In the genomic region with DNA sequence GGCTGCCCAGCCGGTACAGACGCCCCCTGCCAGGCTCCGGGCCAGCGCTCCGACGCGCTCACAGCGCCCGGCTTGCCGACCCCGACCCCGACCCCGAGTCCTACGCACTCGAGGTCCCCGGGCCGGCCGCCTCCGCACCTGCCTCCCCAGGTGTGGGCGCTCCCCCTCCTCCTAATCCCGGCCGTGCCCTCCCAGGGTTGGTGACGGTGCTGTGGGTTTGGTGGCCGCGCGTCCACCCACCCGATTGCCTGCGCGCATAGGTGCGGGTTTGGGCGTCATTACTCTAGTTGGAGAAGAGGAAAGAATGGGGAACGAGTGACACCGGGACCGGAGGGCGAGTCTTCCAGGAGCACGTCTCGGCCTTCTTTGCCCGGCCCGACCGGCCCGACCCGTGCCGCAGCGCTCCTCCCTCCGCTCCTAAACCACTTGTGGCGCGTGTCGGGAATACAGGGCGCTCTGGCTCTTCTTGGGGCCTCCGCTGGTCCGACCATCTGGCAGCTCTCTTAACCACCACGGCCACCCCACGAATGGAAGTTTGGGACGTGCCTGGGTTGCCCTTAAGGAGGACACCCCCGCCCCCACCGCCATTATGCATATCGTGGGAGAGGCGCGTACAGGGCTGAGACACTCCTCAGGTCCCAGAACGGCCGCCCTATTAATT, we compare ENCODE assay signal across 8 cellular contexts. TPM values are rescaled to one million over a fixed set of nuclear protein-coding genes. Genes with fewer than 3 reads are reported as not detected.
DNase-seq lines count a peak whose midpoint lies in the region; ATAC-seq, FAIRE-seq and TF ChIP-seq lines count a peak whose summit lies in the region.

No MANE protein-coding gene starts in this region.

- H3K36me3 ChIP-seq in kidney (ENCODE audit: control insufficient read depth in 1 of 2, insufficient read depth in 2 of 2, low read length in 2 of 2), result no peaks in the 10 kb centered on the region

- H3K27me3 Mint-ChIP-seq in MCF 10A (ENCODE audit: insufficient read depth, unreplicated experiment), result no peaks in the 10 kb centered on the region
- peaks cover 52% of the 10 kb centered on the region for H3K27me3 Mint-ChIP-seq in stimulated activated memory B cell treated with anti-CD40 and anti-IgM and Interleukin-4, amounts not matched to agents 10 μg/mL and 1 μg/mL and 100 μg/mL, for 72 hours

- H3K9me3 ChIP-seq in kidney (ENCODE audit: control insufficient read depth in 1 of 2, low read length in 2 of 2), result no peaks in the 10 kb centered on the region

- intact Hi-C loops in MCF 10A (cut with micrococcal nuclease) (loop anchor here (1.0 to 2.0 kb wide), 5 partner anchors 95 to 231 kb away; no protein-coding TSS in a partner anchor), kidney (cut with DNase I) (no loop called here)

- H3K4me3 ChIP-seq in AG09309 (ENCODE audit: control insufficient read depth, low read depth, low read length) (peak overlapping the region; percentile 41), kidney (ENCODE audit: low read length in 2 of 2) (peak overlapping the region; percentile 62 to 87)

- no peaks in the 10 kb centered on the region for H3K4me1 ChIP-seq in kidney (ENCODE audit: control insufficient read depth in 1 of 2, insufficient read depth in 1 of 2, low read depth in 1 of 2, low read length in 2 of 2)

- no TSS peak for BruUV-seq in MCF 10A (replicated peaks; lab: Mats Ljungman, UMichigan)

- peak overlapping the region in 1 of 2 donors; percentile 84 for H3K9ac ChIP-seq in kidney (ENCODE audit: low read length in 2 of 2)

- no peak for DNase-seq in AG09309 (ENCODE audit: low read depth)
- peak; percentile 68 for DNase-seq in MCF 10A (ENCODE audit: unreplicated experiment)
- peak; percentile 85 for DNase-seq in kidney
- no peak for DNase-seq in activated CD4-positive, CD25-positive, alpha-beta regulatory T cell (lab: John Stamatoyannopoulos, UW)
- DNase-seq in activated naive CD4-positive, alpha-beta T cell treated with anti-CD3 and anti-CD28 coated beads, Interleukin-2, amount 50 U/mL, for 72 hours (ENCODE audit: low spot score in 2 of 2), result no peak

- peak overlapping the region; percentile 84 for H3K27ac Mint-ChIP-seq in MCF 10A (ENCODE audit: low read depth, unreplicated experiment)
- H3K27ac Mint-ChIP-seq in stimulated activated memory B cell treated with anti-CD40 and anti-IgM and Interleukin-4, amounts not matched to agents 10 μg/mL and 1 μg/mL and 100 μg/mL, for 72 hours, result peak overlapping the region; percentile 80
- no peak overlapping the region for H3K27ac Mint-ChIP-seq in activated naive CD4-positive, alpha-beta T cell treated with anti-CD3 and anti-CD28 coated beads, Interleukin-2, amount 50 U/mL, for 72 hours

- CTCF ChIA-PET in MCF 10A (lab: Yijun Ruan, JAX), result interaction anchor here (0.6 to 1.7 kb wide), 6 partner anchors 64 to 408 kb away, joined by 3 to 6 read pairs (median 3); no protein-coding TSS in a partner anchor

- no peak for FAIRE-seq in kidney (lab: Jason Lieb, UNC)

- H3K27ac ChIP-seq in kidney (ENCODE audit: low read depth in 2 of 2, low read length in 2 of 2), result peak overlapping the region; percentile 91 to 95

- no peaks in the 10 kb centered on the region for H3K9me3 Mint-ChIP-seq in MCF 10A (ENCODE audit: unreplicated experiment)
- no peaks in the 10 kb centered on the region for H3K9me3 Mint-ChIP-seq in stimulated activated memory B cell treated with anti-CD40 and anti-IgM and Interleukin-4, amounts not matched to agents 10 μg/mL and 1 μg/mL and 100 μg/mL, for 72 hours
- H3K9me3 Mint-ChIP-seq in activated naive CD4-positive, alpha-beta T cell treated with anti-CD3 and anti-CD28 coated beads, Interleukin-2, amount 50 U/mL, for 72 hours, result peaks cover 0 to 4% of the 10 kb centered on the region in 2 donors

- POLR2A ChIA-PET in MCF 10A (lab: Yijun Ruan, JAX), result interaction anchor here (0.6 to 1.7 kb wide), 11 partner anchors 10 to 579 kb away, joined by 3 to 6 read pairs (median 3); partner anchors contain the start of genes NKIRAS1 and RPL15

- peaks cover 9% of the 10 kb centered on the region for H3K4me1 Mint-ChIP-seq in MCF 10A (ENCODE audit: insufficient read depth, unreplicated experiment)
- H3K4me1 Mint-ChIP-seq in stimulated activated memory B cell treated with anti-CD40 and anti-IgM and Interleukin-4, amounts not matched to agents 10 μg/mL and 1 μg/mL and 100 μg/mL, for 72 hours, result peaks cover 24% of the 10 kb centered on the region

- H3K36me3 Mint-ChIP-seq in MCF 10A (ENCODE audit: insufficient read depth, unreplicated experiment), result no peaks in the 10 kb centered on the region
- no peaks in the 10 kb centered on the region for H3K36me3 Mint-ChIP-seq in stimulated activated memory B cell treated with anti-CD40 and anti-IgM and Interleukin-4, amounts not matched to agents 10 μg/mL and 1 μg/mL and 100 μg/mL, for 72 hours
- no peaks in the 10 kb centered on the region for H3K36me3 Mint-ChIP-seq in activated naive CD4-positive, alpha-beta T cell treated with anti-CD3 and anti-CD28 coated beads, Interleukin-2, amount 50 U/mL, for 72 hours

- peak overlapping the region; percentile 94 for H3K4me3 Mint-ChIP-seq in MCF 10A (ENCODE audit: unreplicated experiment)
- H3K4me3 Mint-ChIP-seq in stimulated activated memory B cell treated with anti-CD40 and anti-IgM and Interleukin-4, amounts not matched to agents 10 μg/mL and 1 μg/mL and 100 μg/mL, for 72 hours, result peak overlapping the region; percentile 86

- ATAC-seq in HG02943 (IDR thresholded peaks at IDR 0.05; ENCODE audit: low read depth, unreplicated experiment), result peak; percentile 5
- ATAC-seq in stimulated activated memory B cell treated with anti-CD40 and anti-IgM and Interleukin-4, amounts not matched to agents 10 μg/mL and 1 μg/mL and 100 μg/mL, for 72 hours, result no peak
- no peak for ATAC-seq in HG03432 (IDR thresholded peaks at IDR 0.05; ENCODE audit: unreplicated experiment)
- no peak for ATAC-seq in activated naive CD4-positive, alpha-beta T cell treated with anti-CD3 and anti-CD28 coated beads, Interleukin-2, amount 50 U/mL, for 72 hours

- TF ChIP-seq CTCF in AG09309 (IDR thresholded peaks at IDR 0.05; ENCODE audit: control insufficient read depth, insufficient read depth, low read depth, low read length, missing control alignments) (no peak), MCF 10A (IDR thresholded peaks at IDR 0.05; ENCODE audit: unreplicated experiment) (no peak), kidney (IDR thresholded peaks at IDR 0.05; ENCODE audit: borderline replicate concordance, extremely low read depth, insufficient read depth) (no peak)

RNA-seq across cellular contexts. Expression of gene THRB, which starts 0.8 kb away (rescaled TPM):
- total RNA-seq in MCF 10A (2022), result 3.8 and 4.2 TPM in 2 replicates
- total RNA-seq in kidney, result 17.2 TPM
- 4.5 TPM for polyA plus RNA-seq in kidney (ENCODE audit: insufficient read depth, low read depth, low replicate concordance)
- total RNA-seq in activated naive CD4-positive, alpha-beta T cell treated with anti-CD3 and anti-CD28 coated beads, Interleukin-2, amount 50 U/mL, for 72 hours, result not detected

Comparison
In these comparisons a context has a peak if more than half of its experiments do, and no peak if none do; other contexts are left out.
1. DNase-seq: peak in MCF 10A (single experiment) and kidney (single experiment); none in AG09309 (single experiment), activated CD4-positive, CD25-positive, alpha-beta regulatory T cell (0 of 4) and activated naive CD4-positive, alpha-beta T cell treated with anti-CD3 and anti-CD28 coated beads, Interleukin-2, amount 50 U/mL, for 72 hours (0 of 2).
2. H3K27ac Mint-ChIP-seq: peak in MCF 10A (single experiment) and stimulated activated memory B cell treated with anti-CD40 and anti-IgM and Interleukin-4, amounts not matched to agents 10 μg/mL and 1 μg/mL and 100 μg/mL, for 72 hours (single experiment); none in activated naive CD4-positive, alpha-beta T cell treated with anti-CD3 and anti-CD28 coated beads, Interleukin-2, amount 50 U/mL, for 72 hours (0 of 2).